ENCODE assay signal across 2 cellular contexts in the genomic region with DNA sequence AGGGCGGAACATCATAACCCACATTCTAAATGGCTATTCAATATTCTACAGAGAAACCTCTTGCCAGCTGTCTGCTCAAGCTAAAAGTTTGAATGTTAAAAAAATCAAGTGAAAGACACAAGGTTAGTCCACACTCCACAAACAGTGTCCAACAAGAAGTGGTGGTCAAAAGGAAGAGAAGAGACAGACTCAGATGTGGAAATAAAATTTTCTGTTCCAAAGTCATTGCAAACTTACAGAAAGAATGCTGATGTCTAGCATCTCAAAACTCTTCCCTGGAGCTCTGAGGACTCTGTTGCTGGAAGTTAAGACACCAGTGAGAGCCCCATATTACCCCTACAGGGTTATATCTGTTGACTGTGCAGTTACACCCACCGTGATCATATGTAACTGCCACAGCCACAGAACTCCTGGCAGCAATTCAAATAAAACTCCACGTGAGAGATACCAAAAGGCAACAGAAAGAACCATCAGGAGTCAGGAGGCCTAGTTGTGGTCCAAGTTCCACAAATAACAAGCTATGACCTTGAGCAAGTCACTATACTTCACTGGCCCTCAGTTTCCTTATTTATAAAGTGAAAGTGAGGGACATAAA.
A peak's percentile ranks its signal among the peaks of the same experiment; 100 is the strongest.
TF ChIP-seq lines count a peak whose summit lies in the region.

No MANE protein-coding gene starts in this region.

TF ChIP-seq in IMR-90, 13 proteins besides CTCF, POLR2A, EP300 and RAD21:
- TF ChIP-seq MAFK (IDR thresholded peaks at IDR 0.05; ENCODE audit: low read depth, low read length) (no peak), CEBPB (IDR thresholded peaks at IDR 0.05; ENCODE audit: low read depth, low read length) (no peak), NFE2L2 (IDR thresholded peaks at IDR 0.05; ENCODE audit: low read depth, low read length) (no peak), FOS (IDR thresholded peaks at IDR 0.05; ENCODE audit: low read depth, low read length) (no peak), MXI1 (IDR thresholded peaks at IDR 0.05; ENCODE audit: borderline replicate concordance, low read depth, low read length) (no peak), RFX5 (IDR thresholded peaks at IDR 0.05; ENCODE audit: low read depth, low read length) (no peak), CHD1 (IDR thresholded peaks at IDR 0.05; ENCODE audit: low read depth, low read length) (no peak), SMC3 (IDR thresholded peaks at IDR 0.05; ENCODE audit: low read depth, low read length) (no peak), MAZ (IDR thresholded peaks at IDR 0.05; ENCODE audit: borderline replicate concordance, low read depth, low read length) (no peak), BHLHE40 (IDR thresholded peaks at IDR 0.05; ENCODE audit: low read depth, low read length) (no peak), RCOR1 (IDR thresholded peaks at IDR 0.05; ENCODE audit: insufficient replicate concordance, low read length) (no peak)
- TF ChIP-seq, protein P1, sequence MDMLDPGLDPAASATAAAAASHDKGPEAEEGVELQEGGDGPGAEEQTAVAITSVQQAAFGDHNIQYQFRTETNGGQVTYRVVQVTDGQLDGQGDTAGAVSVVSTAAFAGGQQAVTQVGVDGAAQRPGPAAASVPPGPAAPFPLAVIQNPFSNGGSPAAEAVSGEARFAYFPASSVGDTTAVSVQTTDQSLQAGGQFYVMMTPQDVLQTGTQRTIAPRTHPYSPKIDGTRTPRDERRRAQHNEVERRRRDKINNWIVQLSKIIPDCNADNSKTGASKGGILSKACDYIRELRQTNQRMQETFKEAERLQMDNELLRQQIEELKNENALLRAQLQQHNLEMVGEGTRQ (IDR thresholded peaks at IDR 0.05; ENCODE audit: low read depth, low read length), result no peak
- TF ChIP-seq, protein P2, sequence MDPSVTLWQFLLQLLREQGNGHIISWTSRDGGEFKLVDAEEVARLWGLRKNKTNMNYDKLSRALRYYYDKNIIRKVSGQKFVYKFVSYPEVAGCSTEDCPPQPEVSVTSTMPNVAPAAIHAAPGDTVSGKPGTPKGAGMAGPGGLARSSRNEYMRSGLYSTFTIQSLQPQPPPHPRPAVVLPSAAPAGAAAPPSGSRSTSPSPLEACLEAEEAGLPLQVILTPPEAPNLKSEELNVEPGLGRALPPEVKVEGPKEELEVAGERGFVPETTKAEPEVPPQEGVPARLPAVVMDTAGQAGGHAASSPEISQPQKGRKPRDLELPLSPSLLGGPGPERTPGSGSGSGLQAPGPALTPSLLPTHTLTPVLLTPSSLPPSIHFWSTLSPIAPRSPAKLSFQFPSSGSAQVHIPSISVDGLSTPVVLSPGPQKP (IDR thresholded peaks at IDR 0.05; ENCODE audit: borderline replicate concordance, low read depth, low read length), result no peak
TF ChIP-seq in IMR-90: peak in this region for 0.

TF ChIP-seq in K562, 482 proteins besides CTCF, POLR2A, EP300 and RAD21:
- TF ChIP-seq RBBP5 (IDR thresholded peaks at IDR 0.05; ENCODE audit: borderline replicate concordance, insufficient read depth, low read length, poor library complexity, severe bottlenecking) (no peak), NFIC (IDR thresholded peaks at IDR 0.05) (peak; percentile 81), FOXM1 (IDR thresholded peaks at IDR 0.05; ENCODE audit: low read depth) (peak; percentile 15; the same call in 1 of the 2 replicates), FOXM1 (CRISPR knock-in tag; IDR thresholded peaks at IDR 0.05; ENCODE audit: low read depth) (no peak), ZNF311 (CRISPR knock-in tag; IDR thresholded peaks at IDR 0.05) (no peak), FOXK2 (conservative IDR thresholded peaks at IDR 0.05 in 1 of 2, IDR thresholded peaks at IDR 0.05 in 1 of 2; ENCODE audit: low read depth in 2 of 2) (0 out of 4 replicates have a peak, but pooled peaks of 1 of the 2 experiments have one; percentile 42), L3MBTL2 (IDR thresholded peaks at IDR 0.05) (peak; percentile 20; the same call in 1 of the 2 replicates)
- TF ChIP-seq, protein P3, sequence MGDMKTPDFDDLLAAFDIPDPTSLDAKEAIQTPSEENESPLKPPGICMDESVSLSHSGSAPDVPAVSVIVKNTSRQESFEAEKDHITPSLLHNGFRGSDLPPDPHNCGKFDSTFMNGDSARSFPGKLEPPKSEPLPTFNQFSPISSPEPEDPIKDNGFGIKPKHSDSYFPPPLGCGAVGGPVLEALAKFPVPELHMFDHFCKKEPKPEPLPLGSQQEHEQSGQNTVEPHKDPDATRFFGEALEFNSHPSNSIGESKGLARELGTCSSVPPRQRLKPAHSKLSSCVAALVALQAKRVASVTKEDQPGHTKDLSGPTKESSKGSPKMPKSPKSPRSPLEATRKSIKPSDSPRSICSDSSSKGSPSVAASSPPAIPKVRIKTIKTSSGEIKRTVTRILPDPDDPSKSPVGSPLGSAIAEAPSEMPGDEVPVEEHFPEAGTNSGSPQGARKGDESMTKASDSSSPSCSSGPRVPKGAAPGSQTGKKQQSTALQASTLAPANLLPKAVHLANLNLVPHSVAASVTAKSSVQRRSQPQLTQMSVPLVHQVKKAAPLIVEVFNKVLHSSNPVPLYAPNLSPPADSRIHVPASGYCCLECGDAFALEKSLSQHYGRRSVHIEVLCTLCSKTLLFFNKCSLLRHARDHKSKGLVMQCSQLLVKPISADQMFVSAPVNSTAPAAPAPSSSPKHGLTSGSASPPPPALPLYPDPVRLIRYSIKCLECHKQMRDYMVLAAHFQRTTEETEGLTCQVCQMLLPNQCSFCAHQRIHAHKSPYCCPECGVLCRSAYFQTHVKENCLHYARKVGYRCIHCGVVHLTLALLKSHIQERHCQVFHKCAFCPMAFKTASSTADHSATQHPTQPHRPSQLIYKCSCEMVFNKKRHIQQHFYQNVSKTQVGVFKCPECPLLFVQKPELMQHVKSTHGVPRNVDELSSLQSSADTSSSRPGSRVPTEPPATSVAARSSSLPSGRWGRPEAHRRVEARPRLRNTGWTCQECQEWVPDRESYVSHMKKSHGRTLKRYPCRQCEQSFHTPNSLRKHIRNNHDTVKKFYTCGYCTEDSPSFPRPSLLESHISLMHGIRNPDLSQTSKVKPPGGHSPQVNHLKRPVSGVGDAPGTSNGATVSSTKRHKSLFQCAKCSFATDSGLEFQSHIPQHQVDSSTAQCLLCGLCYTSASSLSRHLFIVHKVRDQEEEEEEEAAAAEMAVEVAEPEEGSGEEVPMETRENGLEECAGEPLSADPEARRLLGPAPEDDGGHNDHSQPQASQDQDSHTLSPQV (IDR thresholded peaks at IDR 0.05), result peak; percentile 64; the same call in 1 of the 2 replicates
- TF ChIP-seq, protein P4, sequence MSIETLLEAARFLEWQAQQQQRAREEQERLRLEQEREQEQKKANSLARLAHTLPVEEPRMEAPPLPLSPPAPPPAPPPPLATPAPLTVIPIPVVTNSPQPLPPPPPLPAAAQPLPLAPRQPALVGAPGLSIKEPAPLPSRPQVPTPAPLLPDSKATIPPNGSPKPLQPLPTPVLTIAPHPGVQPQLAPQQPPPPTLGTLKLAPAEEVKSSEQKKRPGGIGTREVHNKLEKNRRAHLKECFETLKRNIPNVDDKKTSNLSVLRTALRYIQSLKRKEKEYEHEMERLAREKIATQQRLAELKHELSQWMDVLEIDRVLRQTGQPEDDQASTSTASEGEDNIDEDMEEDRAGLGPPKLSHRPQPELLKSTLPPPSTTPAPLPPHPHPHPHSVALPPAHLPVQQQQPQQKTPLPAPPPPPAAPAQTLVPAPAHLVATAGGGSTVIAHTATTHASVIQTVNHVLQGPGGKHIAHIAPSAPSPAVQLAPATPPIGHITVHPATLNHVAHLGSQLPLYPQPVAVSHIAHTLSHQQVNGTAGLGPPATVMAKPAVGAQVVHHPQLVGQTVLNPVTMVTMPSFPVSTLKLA (conservative IDR thresholded peaks at IDR 0.05), result 0 out of 4 replicates have a peak, but pooled peaks of 1 of the 2 experiments have one; percentile 38
- TF ChIP-seq, protein P5, sequence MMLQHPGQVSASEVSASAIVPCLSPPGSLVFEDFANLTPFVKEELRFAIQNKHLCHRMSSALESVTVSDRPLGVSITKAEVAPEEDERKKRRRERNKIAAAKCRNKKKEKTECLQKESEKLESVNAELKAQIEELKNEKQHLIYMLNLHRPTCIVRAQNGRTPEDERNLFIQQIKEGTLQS (IDR thresholded peaks at IDR 0.05), result no peak
- TF ChIP-seq, protein P5 (CRISPR knock-in tag; conservative IDR thresholded peaks at IDR 0.05), result no peak
- TF ChIP-seq, protein P6, sequence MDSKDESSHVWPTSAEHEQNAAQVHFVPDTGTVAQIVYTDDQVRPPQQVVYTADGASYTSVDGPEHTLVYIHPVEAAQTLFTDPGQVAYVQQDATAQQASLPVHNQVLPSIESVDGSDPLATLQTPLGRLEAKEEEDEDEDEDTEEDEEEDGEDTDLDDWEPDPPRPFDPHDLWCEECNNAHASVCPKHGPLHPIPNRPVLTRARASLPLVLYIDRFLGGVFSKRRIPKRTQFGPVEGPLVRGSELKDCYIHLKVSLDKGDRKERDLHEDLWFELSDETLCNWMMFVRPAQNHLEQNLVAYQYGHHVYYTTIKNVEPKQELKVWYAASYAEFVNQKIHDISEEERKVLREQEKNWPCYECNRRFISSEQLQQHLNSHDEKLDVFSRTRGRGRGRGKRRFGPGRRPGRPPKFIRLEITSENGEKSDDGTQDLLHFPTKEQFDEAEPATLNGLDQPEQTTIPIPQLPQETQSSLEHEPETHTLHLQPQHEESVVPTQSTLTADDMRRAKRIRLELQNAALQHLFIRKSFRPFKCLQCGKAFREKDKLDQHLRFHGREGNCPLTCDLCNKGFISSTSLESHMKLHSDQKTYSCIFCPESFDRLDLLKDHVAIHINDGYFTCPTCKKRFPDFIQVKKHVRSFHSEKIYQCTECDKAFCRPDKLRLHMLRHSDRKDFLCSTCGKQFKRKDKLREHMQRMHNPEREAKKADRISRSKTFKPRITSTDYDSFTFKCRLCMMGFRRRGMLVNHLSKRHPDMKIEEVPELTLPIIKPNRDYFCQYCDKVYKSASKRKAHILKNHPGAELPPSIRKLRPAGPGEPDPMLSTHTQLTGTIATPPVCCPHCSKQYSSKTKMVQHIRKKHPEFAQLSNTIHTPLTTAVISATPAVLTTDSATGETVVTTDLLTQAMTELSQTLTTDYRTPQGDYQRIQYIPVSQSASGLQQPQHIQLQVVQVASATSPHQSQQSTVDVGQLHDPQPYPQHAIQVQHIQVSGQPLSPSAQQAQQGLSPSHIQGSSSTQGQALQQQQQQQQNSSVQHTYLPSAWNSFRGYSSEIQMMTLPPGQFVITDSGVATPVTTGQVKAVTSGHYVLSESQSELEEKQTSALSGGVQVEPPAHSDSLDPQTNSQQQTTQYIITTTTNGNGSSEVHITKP (IDR thresholded peaks at IDR 0.05; ENCODE audit: partially characterized antibody), result peak; percentile 63
TF ChIP-seq in K562: peak in this region for 7.
